Comparison of ENCODE assay signal across 21 cellular contexts in the genomic region with DNA sequence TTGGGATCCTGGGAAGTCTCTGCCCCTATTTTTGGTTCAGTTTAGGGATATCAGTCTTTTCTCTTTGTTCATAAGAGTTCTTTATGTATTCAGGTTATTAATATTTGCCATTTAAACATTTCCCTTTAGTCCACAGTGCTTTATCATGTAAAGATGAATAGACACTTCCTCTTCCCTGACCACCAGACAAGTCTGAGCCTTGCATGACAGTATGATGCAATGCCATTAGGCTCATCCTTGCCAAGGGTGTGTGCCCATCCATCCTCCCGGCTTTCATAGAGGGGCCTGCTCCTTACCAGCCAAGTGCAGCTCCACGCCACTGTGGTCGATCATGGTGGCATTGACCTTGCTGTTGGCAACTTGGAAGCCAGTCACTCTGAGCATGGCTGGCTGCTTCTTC. TPM values are rescaled to one million over a fixed set of nuclear protein-coding genes. Genes with fewer than 3 reads are reported as not detected.
DNase-seq lines count a peak whose midpoint lies in the region; ATAC-seq, FAIRE-seq and TF ChIP-seq lines count a peak whose summit lies in the region.
"Had no signal": no experiment of that assay in that cellular context is flagged by ENCODE, and none has a peak within 500 bp of the region (broad histone marks: within the 10 kb centered on the region; RNA-seq: fewer than 3 reads in every experiment).

No MANE protein-coding gene starts in this region.

- H3K4me3 ChIP-seq in K562 (no peak overlapping the region), thyroid gland (replicated peaks in 1 of 3) (no peak overlapping the region)
- H3K4me3 ChIP-seq: BLaER1 treated with 17β-estradiol and CSF1 and Interleukin-3, amounts not matched to agents 10 nM and 100 nM; GM23248 had no signal

- in situ Hi-C loops in K562 (cut with MboI), result no loop called here

- TF ChIP-seq POLR2A in K562 (conservative IDR thresholded peaks at IDR 0.05) (no peak), thyroid gland (IDR thresholded peaks at IDR 0.05) (no peak)

- H3K36me3 ChIP-seq in K562 (ENCODE audit: control insufficient read depth, insufficient read depth, low read length) (no peaks in the 10 kb centered on the region), thyroid gland (no peaks in the 10 kb centered on the region)
- H3K36me3 ChIP-seq: BLaER1 treated with 17β-estradiol and CSF1 and Interleukin-3, amounts not matched to agents 10 nM and 100 nM had no signal

- intact Hi-C loops in Right ventricle myocardium inferior (cut with DNase I) (no loop called here), left ventricle myocardium superior (cut with micrococcal nuclease) (no loop called here), K562 (cut with micrococcal nuclease) (no loop called here), thyroid gland (cut with DNase I) (no loop called here)

- no peaks in the 10 kb centered on the region for H3K9me1 ChIP-seq in K562 (ENCODE audit: control insufficient read depth, insufficient read depth, low read length)

- H3K9me3 ChIP-seq in K562 (replicated peaks; ENCODE audit: control insufficient read depth, insufficient read depth, low read depth, low read length) (no peaks in the 10 kb centered on the region), thyroid gland (no peaks in the 10 kb centered on the region)
- H3K9me3 ChIP-seq: BLaER1 treated with 17β-estradiol and CSF1 and Interleukin-3, amounts not matched to agents 10 nM and 100 nM had no signal

- no peak for TF ChIP-seq EP300 in K562 (IDR thresholded peaks at IDR 0.05; ENCODE audit: low read length)

- TF ChIP-seq RAD21 in K562 (CRISPR knock-in tag; conservative IDR thresholded peaks at IDR 0.05 in 1 of 2, IDR thresholded peaks at IDR 0.05 in 1 of 2), result no peak

- H3K9ac ChIP-seq in K562 (ENCODE audit: insufficient read depth in 1 of 2, low read depth in 2 of 2, low read length in 2 of 2), result no peak overlapping the region
- H3K9ac ChIP-seq: BLaER1 treated with 17β-estradiol and CSF1 and Interleukin-3, amounts not matched to agents 10 nM and 100 nM; GM23248 had no signal

- H3K27me3 ChIP-seq in K562 (ENCODE audit: control insufficient read depth in 2 of 2, insufficient read depth in 2 of 2, low read length in 2 of 2) (peaks cover 12 to 27% of the 10 kb centered on the region in 2 experiments), thyroid gland (no peaks in the 10 kb centered on the region)
- H3K27me3 ChIP-seq: BLaER1 treated with 17β-estradiol and CSF1 and Interleukin-3, amounts not matched to agents 10 nM and 100 nM had no signal

- TF ChIP-seq CTCF in K562 (IDR thresholded peaks at IDR 0.05 in 2 of 3, conservative IDR thresholded peaks at IDR 0.05 in 1 of 3; ENCODE audit: insufficient read depth in 2 of 3, low read depth in 1 of 3, low read length in 3 of 3) (no peak), thyroid gland (IDR thresholded peaks at IDR 0.05) (no peak)

- H3K27ac ChIP-seq in K562 (ENCODE audit: extremely low read depth, low read depth, low read length) (no peak overlapping the region), thyroid gland (no peak overlapping the region)
- H3K27ac ChIP-seq: BLaER1 treated with 17β-estradiol and CSF1 and Interleukin-3, amounts not matched to agents 10 nM and 100 nM; GM23248 had no signal

- 0% methylated on average over 3 of the region's 3 CpGs for WGBS in K562 (ENCODE audit: insufficient coverage, low coverage, missing lambda C conversion rate)
- 89 to 95% methylated on average over 3 of the region's 3 CpGs for WGBS in thyroid gland, 2 donors

- no peak overlapping the region for H3K4me2 ChIP-seq in K562 (ENCODE audit: insufficient read depth, low read length)

- no TSS peak for BruUV-seq in K562 (replicated peaks; lab: Mats Ljungman, UMichigan)

- 0 out of 2 replicates have a peak, but pooled peaks cover 10% of the 10 kb centered on the region for H4K20me1 ChIP-seq in K562 (replicated peaks; ENCODE audit: control insufficient read depth, insufficient read depth, low read length)
- H4K20me1 ChIP-seq: BLaER1 treated with 17β-estradiol and CSF1 and Interleukin-3, amounts not matched to agents 10 nM and 100 nM had no signal

- no peak for DNase-seq in Right ventricle myocardium inferior (ENCODE audit: missing footprints)
- no peak for DNase-seq in left ventricle myocardium superior
- DNase-seq in NOMO-1 treated with dmso at 0.1 percent for 144 hours (lab: John Stamatoyannopoulos, UW; ENCODE audit: unreplicated experiment), result peak; percentile 18
- DNase-seq in K562 (ENCODE audit: extremely low read depth in 1 of 4, low spot score in 3 of 4), result no peak
- no peak for DNase-seq in thyroid gland
- no peak for DNase-seq in GOT3 (lab: John Stamatoyannopoulos, UW)
- DNase-seq in iPS-NIHi11 (ENCODE audit: low spot score), result no peak
- DNase-seq: DMS153; GM23248; KG1; NCI-H1105 treated with DMSO at 0.1 percent for 48 hours; NCI-H1930; NCI-H2171; NCI-H446; NCI-H69; NK-92 treated with Interleukin-12 subunit alpha and Interleukin-12 subunit beta, amount 100 ng/mL, for 24 hours had no signal

- H3K4me1 ChIP-seq in K562 (replicated peaks in 1 of 2; ENCODE audit: control insufficient read depth in 2 of 2, insufficient read depth in 2 of 2, low read length in 2 of 2) (0 out of 5 replicates have a peak, but pooled peaks cover 0 to under 1% of the 10 kb centered on the region in 2 experiments), thyroid gland (no peaks in the 10 kb centered on the region)

- no peak for FAIRE-seq in K562 (lab: Jason Lieb, UNC)
- FAIRE-seq: A204.1, GM12892 had no signal

- CTCF ChIA-PET in K562 (lab: Yijun Ruan, JAX; ENCODE audit: low intra/inter-chr PET ratio), result no interaction called here

- H2AFZ ChIP-seq in K562 (ENCODE audit: low read depth, low read length), result no peak overlapping the region
- H2AFZ ChIP-seq: GM23248 had no signal

- no peaks in the 10 kb centered on the region for H3K79me2 ChIP-seq in K562 (ENCODE audit: control insufficient read depth, insufficient read depth, low read length)

- POLR2A ChIA-PET in K562 (lab: Yijun Ruan, JAX), result no interaction called here

- ATAC-seq in Right ventricle myocardium inferior (peak; percentile 13), left ventricle myocardium superior (no peak), K562 (no peak), HG03378 (IDR thresholded peaks at IDR 0.05; ENCODE audit: unreplicated experiment) (no peak)
- ATAC-seq: Panc1 had no signal

TF ChIP-seq in K562, 482 proteins besides CTCF, POLR2A, EP300 and RAD21:
- TF ChIP-seq, protein P1, sequence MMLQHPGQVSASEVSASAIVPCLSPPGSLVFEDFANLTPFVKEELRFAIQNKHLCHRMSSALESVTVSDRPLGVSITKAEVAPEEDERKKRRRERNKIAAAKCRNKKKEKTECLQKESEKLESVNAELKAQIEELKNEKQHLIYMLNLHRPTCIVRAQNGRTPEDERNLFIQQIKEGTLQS (IDR thresholded peaks at IDR 0.05), result 0 out of 2 replicates have a peak, but pooled peaks have one; percentile 11
- TF ChIP-seq, protein P1 (CRISPR knock-in tag; conservative IDR thresholded peaks at IDR 0.05), result no peak
- no peak for TF ChIP-seq TCF7 (IDR thresholded peaks at IDR 0.05; ENCODE audit: borderline replicate concordance)
- TF ChIP-seq ATF4 (CRISPR knock-in tag; IDR thresholded peaks at IDR 0.05), result peak; percentile 50; the same call in 1 of the 2 replicates
- TF ChIP-seq CEBPG (CRISPR knock-in tag; IDR thresholded peaks at IDR 0.05), result no peak
- TF ChIP-seq CEBPG (tag; conservative IDR thresholded peaks at IDR 0.05 in 1 of 2, IDR thresholded peaks at IDR 0.05 in 1 of 2), result peak; percentile 30 to 52; a peak in 2 of 4 replicates

RNA-seq across cellular contexts. Expression of gene ZSCAN20, which starts 52.1 kb away (rescaled TPM):
- 4.7 TPM for total RNA-seq in Right ventricle myocardium inferior
- total RNA-seq in left ventricle myocardium superior, result 4.4 TPM
- total RNA-seq in K562 (2011; cell fraction: chromatin; rRNA removed; ENCODE audit: low replicate concordance), result 3.8 and 4.1 TPM in 2 replicates
- total RNA-seq in K562 (2011; cell fraction: nucleolus; rRNA removed), result 2.5 and 4.3 TPM in 2 replicates
- 2.8 and 2.9 TPM in 2 replicates for total RNA-seq in K562 (2011; cell fraction: nucleoplasm; rRNA removed)
- total RNA-seq in K562 (2014; rRNA removed), result 2.2 and 2.5 TPM in 2 replicates
- 2.8 and 3.0 TPM in 2 replicates for total RNA-seq in K562 (2014; rRNA removed; fragmentation: Illumina TruSeq; extraction: Trizol)
- 3.3 and 3.6 TPM in 2 replicates for total RNA-seq in K562 (2015; rRNA removed; fragmentation: Illumina TruSeq; extraction: Trizol)
- 2.5 and 2.6 TPM in 2 replicates for total RNA-seq in K562 (2021)
- polyA plus RNA-seq in K562 (2011; rRNA removed), result 0.80 and 1.7 TPM in 2 replicates
- 0.38 and 0.75 TPM in 2 replicates for polyA plus RNA-seq in K562 (2011; cell fraction: cytosol; rRNA removed)
- polyA plus RNA-seq in K562 (2011; cell fraction: nucleus; rRNA removed), result 1.0 and 1.9 TPM in 2 replicates
- polyA plus RNA-seq in K562 (2012), result 1.8 and 1.9 TPM in 2 replicates
- 2.0 TPM in 2 replicates for polyA plus RNA-seq in K562 (2014; fragmentation: Illumina TruSeq; extraction: Trizol)
- polyA plus RNA-seq in K562 (2014; fragmentation: Nextera tagmentation; extraction: Ambion mirVana), result under 1 TPM; 0.36 to 0.58 TPM
- 1.4 and 1.8 TPM in 2 replicates for polyA plus RNA-seq in K562 (2014; rRNA removed)
- polyA minus RNA-seq in K562 (2011; rRNA and poly(A)+ RNA removed), result 1.4 and 2.5 TPM in 2 replicates
- polyA minus RNA-seq in K562 (2011; cell fraction: cytosol; rRNA and poly(A)+ RNA removed), result 0.76 and 1.6 TPM in 2 replicates
- polyA minus RNA-seq in K562 (2011; cell fraction: nucleus; rRNA and poly(A)+ RNA removed), result 2.4 and 2.6 TPM in 2 replicates
- total RNA-seq in thyroid gland, result 1 to 10 TPM; 5.1 to 8.2 (median 7.0) TPM
